Comparison of ENCODE assay signal across 1 cellular context in genomic region chr1:161020573-161021167, GRCh38.
TF ChIP-seq lines count a peak whose summit lies in the region.

Gene F11R, minus strand, starts transcription at chr1:161021152. Its CDS starts 79 bp downstream, at chr1:161021073.

TF ChIP-seq in K562, 482 proteins besides CTCF, POLR2A, EP300 and RAD21 (continued from another document and continues in another):
- TF ChIP-seq TAF1 (IDR thresholded peaks at IDR 0.05; ENCODE audit: control insufficient read depth, extremely low read depth, insufficient read depth, low read length, severe bottlenecking): peak; percentile 81
- TF ChIP-seq IRF2 (CRISPR knock-in tag; IDR thresholded peaks at IDR 0.05): no peak
- TF ChIP-seq, protein P1, sequence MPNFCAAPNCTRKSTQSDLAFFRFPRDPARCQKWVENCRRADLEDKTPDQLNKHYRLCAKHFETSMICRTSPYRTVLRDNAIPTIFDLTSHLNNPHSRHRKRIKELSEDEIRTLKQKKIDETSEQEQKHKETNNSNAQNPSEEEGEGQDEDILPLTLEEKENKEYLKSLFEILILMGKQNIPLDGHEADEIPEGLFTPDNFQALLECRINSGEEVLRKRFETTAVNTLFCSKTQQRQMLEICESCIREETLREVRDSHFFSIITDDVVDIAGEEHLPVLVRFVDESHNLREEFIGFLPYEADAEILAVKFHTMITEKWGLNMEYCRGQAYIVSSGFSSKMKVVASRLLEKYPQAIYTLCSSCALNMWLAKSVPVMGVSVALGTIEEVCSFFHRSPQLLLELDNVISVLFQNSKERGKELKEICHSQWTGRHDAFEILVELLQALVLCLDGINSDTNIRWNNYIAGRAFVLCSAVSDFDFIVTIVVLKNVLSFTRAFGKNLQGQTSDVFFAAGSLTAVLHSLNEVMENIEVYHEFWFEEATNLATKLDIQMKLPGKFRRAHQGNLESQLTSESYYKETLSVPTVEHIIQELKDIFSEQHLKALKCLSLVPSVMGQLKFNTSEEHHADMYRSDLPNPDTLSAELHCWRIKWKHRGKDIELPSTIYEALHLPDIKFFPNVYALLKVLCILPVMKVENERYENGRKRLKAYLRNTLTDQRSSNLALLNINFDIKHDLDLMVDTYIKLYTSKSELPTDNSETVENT (CRISPR knock-in tag; IDR thresholded peaks at IDR 0.05): peak; percentile 87
- TF ChIP-seq ZNF133 (CRISPR knock-in tag; IDR thresholded peaks at IDR 0.05): no peak
- TF ChIP-seq JUND (IDR thresholded peaks at IDR 0.05; ENCODE audit: borderline replicate concordance, low read depth, low read length): peak; percentile 76
- no peak; the same call in 2 of the 3 replicates for TF ChIP-seq JUND (tag; IDR thresholded peaks at IDR 0.05; ENCODE audit: borderline replicate concordance, low read depth, low read length)
- TF ChIP-seq HNRNPL (IDR thresholded peaks at IDR 0.05; ENCODE audit: low read depth, low read length): no peak
- TF ChIP-seq ZZZ3 (IDR thresholded peaks at IDR 0.05): no peak
- no peak for TF ChIP-seq RFX1 (IDR thresholded peaks at IDR 0.05)
- no peak for TF ChIP-seq ZNF274 (IDR thresholded peaks at IDR 0.05; ENCODE audit: borderline replicate concordance, low read depth, low read length)
- no peak for TF ChIP-seq NFE2L1 (tag; IDR thresholded peaks at IDR 0.05; ENCODE audit: borderline replicate concordance, low read depth)
- peak; percentile 84 for TF ChIP-seq DPF2 (IDR thresholded peaks at IDR 0.05)
- TF ChIP-seq RBM39 (optimal IDR thresholded peaks at IDR 0.05; ENCODE audit: low read depth, low read length): no peak
- TF ChIP-seq BRD9 (IDR thresholded peaks at IDR 0.05; ENCODE audit: low read depth, partially characterized antibody): peak; percentile 43
- TF ChIP-seq ZBTB8A (IDR thresholded peaks at IDR 0.05; ENCODE audit: partially characterized antibody): no peak
- peak; percentile 58; the same call in 1 of the 2 replicates for TF ChIP-seq HMBOX1 (IDR thresholded peaks at IDR 0.05)
- no peak for TF ChIP-seq BDP1 (IDR thresholded peaks at IDR 0.05; ENCODE audit: insufficient read depth, insufficient read length)
- no peak for TF ChIP-seq SMAD2 (IDR thresholded peaks at IDR 0.05; ENCODE audit: low read depth, low read length)
- peak; percentile 93 for TF ChIP-seq RNF2 (IDR thresholded peaks at IDR 0.05)
- TF ChIP-seq ZSCAN32 (CRISPR knock-in tag; IDR thresholded peaks at IDR 0.05): peak; percentile 89
- TF ChIP-seq SMARCE1 (IDR thresholded peaks at IDR 0.05): peak; percentile 62
- TF ChIP-seq PHF8 (IDR thresholded peaks at IDR 0.05; ENCODE audit: borderline replicate concordance, low read length): peak; percentile 83; the same call in 1 of the 2 replicates
- TF ChIP-seq ARNT (IDR thresholded peaks at IDR 0.05): peak in 1 of 2 experiments; percentile 55; a peak in 2 of 4 replicates
- TF ChIP-seq, protein P2, sequence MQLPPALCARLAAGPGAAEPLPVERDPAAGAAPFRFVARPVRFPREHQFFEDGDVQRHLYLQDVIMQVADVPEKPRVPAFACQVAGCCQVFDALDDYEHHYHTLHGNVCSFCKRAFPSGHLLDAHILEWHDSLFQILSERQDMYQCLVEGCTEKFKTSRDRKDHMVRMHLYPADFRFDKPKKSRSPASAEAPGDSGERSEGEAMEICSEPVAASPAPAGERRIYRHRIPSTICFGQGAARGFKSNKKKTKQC (CRISPR knock-in tag; IDR thresholded peaks at IDR 0.05): 0 out of 2 replicates have a peak, but pooled peaks have one; percentile 77
- peak; percentile 68 for TF ChIP-seq SP1 (CRISPR knock-in tag; IDR thresholded peaks at IDR 0.05)
- TF ChIP-seq EGR1 (conservative IDR thresholded peaks at IDR 0.05): 0 out of 2 replicates have a peak, but pooled peaks have one; percentile 30
- TF ChIP-seq GATA2 (CRISPR knock-in tag; IDR thresholded peaks at IDR 0.05): peak; percentile 74
- TF ChIP-seq ARHGAP35 (IDR thresholded peaks at IDR 0.05; ENCODE audit: partially characterized antibody): no peak
- peak; percentile 54; the same call in 1 of the 2 replicates for TF ChIP-seq KLF1 (tag; IDR thresholded peaks at IDR 0.05)
- TF ChIP-seq TRIM24 (IDR thresholded peaks at IDR 0.05): peak; percentile 71 to 85
- TF ChIP-seq KAT7 (CRISPR knock-in tag; IDR thresholded peaks at IDR 0.05; ENCODE audit: borderline replicate concordance): 0 out of 2 replicates have a peak, but pooled peaks have one; percentile 20
- TF ChIP-seq ZNF778 (CRISPR knock-in tag; IDR thresholded peaks at IDR 0.05): no peak
- TF ChIP-seq, protein P3, sequence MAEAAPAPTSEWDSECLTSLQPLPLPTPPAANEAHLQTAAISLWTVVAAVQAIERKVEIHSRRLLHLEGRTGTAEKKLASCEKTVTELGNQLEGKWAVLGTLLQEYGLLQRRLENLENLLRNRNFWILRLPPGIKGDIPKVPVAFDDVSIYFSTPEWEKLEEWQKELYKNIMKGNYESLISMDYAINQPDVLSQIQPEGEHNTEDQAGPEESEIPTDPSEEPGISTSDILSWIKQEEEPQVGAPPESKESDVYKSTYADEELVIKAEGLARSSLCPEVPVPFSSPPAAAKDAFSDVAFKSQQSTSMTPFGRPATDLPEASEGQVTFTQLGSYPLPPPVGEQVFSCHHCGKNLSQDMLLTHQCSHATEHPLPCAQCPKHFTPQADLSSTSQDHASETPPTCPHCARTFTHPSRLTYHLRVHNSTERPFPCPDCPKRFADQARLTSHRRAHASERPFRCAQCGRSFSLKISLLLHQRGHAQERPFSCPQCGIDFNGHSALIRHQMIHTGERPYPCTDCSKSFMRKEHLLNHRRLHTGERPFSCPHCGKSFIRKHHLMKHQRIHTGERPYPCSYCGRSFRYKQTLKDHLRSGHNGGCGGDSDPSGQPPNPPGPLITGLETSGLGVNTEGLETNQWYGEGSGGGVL (CRISPR knock-in tag; IDR thresholded peaks at IDR 0.05): no peak
- no peak for TF ChIP-seq ZNF695 (CRISPR knock-in tag; IDR thresholded peaks at IDR 0.05)
- no peak for TF ChIP-seq CHCHD3 (CRISPR knock-in tag; IDR thresholded peaks at IDR 0.05)
- TF ChIP-seq CAMTA2 (CRISPR knock-in tag; conservative IDR thresholded peaks at IDR 0.05): no peak
- no peak for TF ChIP-seq MIER1 (IDR thresholded peaks at IDR 0.05; ENCODE audit: low read depth)
- peak in 1 of 2 experiments; percentile 26; a peak in 1 of 4 replicates for TF ChIP-seq ZNF639 (CRISPR knock-in tag; conservative IDR thresholded peaks at IDR 0.05 in 1 of 2, IDR thresholded peaks at IDR 0.05 in 1 of 2)
- TF ChIP-seq CBFA2T3 (IDR thresholded peaks at IDR 0.05): peak; percentile 92
- TF ChIP-seq GATAD2B (IDR thresholded peaks at IDR 0.05; ENCODE audit: borderline replicate concordance): peak; percentile 78; the same call in 1 of the 2 replicates
- TF ChIP-seq HOMEZ (CRISPR knock-in tag; IDR thresholded peaks at IDR 0.05): no peak
- TF ChIP-seq ELK1 (CRISPR knock-in tag; IDR thresholded peaks at IDR 0.05): no peak
- no peak for TF ChIP-seq ZNF347 (CRISPR knock-in tag; IDR thresholded peaks at IDR 0.05; ENCODE audit: low read depth)
- no peak for TF ChIP-seq ZFP30 (CRISPR knock-in tag; IDR thresholded peaks at IDR 0.05; ENCODE audit: borderline replicate concordance)
- TF ChIP-seq POLR2G (IDR thresholded peaks at IDR 0.05; ENCODE audit: low read depth, low read length): peak; percentile 80
- no peak for TF ChIP-seq POU5F1 (IDR thresholded peaks at IDR 0.05; ENCODE audit: borderline replicate concordance, low read depth, low read length, partially characterized antibody)
- TF ChIP-seq ZBTB2 (IDR thresholded peaks at IDR 0.05): peak; percentile 78
- TF ChIP-seq PTBP1 (IDR thresholded peaks at IDR 0.05; ENCODE audit: low read depth, low read length): no peak
- TF ChIP-seq, protein P4, sequence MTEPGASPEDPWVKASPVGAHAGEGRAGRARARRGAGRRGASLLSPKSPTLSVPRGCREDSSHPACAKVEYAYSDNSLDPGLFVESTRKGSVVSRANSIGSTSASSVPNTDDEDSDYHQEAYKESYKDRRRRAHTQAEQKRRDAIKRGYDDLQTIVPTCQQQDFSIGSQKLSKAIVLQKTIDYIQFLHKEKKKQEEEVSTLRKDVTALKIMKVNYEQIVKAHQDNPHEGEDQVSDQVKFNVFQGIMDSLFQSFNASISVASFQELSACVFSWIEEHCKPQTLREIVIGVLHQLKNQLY (CRISPR knock-in tag; conservative IDR thresholded peaks at IDR 0.05): no peak
- TF ChIP-seq, protein P5, sequence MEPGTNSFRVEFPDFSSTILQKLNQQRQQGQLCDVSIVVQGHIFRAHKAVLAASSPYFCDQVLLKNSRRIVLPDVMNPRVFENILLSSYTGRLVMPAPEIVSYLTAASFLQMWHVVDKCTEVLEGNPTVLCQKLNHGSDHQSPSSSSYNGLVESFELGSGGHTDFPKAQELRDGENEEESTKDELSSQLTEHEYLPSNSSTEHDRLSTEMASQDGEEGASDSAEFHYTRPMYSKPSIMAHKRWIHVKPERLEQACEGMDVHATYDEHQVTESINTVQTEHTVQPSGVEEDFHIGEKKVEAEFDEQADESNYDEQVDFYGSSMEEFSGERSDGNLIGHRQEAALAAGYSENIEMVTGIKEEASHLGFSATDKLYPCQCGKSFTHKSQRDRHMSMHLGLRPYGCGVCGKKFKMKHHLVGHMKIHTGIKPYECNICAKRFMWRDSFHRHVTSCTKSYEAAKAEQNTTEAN (CRISPR knock-in tag; IDR thresholded peaks at IDR 0.05): peak; percentile 82
- peak; percentile 73 for TF ChIP-seq BCOR (IDR thresholded peaks at IDR 0.05)
- no peak for TF ChIP-seq PTRF (tag; IDR thresholded peaks at IDR 0.05)
- TF ChIP-seq, protein P6, sequence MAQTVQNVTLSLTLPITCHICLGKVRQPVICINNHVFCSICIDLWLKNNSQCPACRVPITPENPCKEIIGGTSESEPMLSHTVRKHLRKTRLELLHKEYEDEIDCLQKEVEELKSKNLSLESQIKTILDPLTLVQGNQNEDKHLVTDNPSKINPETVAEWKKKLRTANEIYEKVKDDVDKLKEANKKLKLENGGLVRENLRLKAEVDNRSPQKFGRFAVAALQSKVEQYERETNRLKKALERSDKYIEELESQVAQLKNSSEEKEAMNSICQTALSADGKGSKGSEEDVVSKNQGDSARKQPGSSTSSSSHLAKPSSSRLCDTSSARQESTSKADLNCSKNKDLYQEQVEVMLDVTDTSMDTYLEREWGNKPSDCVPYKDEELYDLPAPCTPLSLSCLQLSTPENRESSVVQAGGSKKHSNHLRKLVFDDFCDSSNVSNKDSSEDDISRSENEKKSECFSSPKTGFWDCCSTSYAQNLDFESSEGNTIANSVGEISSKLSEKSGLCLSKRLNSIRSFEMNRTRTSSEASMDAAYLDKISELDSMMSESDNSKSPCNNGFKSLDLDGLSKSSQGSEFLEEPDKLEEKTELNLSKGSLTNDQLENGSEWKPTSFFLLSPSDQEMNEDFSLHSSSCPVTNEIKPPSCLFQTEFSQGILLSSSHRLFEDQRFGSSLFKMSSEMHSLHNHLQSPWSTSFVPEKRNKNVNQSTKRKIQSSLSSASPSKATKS (CRISPR knock-in tag; IDR thresholded peaks at IDR 0.05): no peak
- no peak for TF ChIP-seq FOXA1 (IDR thresholded peaks at IDR 0.05; ENCODE audit: borderline replicate concordance)
- TF ChIP-seq TBL1XR1 (IDR thresholded peaks at IDR 0.05; ENCODE audit: low read length in 2 of 2): peak; percentile 84 to 87
- TF ChIP-seq PCBP1 (IDR thresholded peaks at IDR 0.05; ENCODE audit: low read depth, low read length, poor library complexity, severe bottlenecking): peak; percentile 77
- no peak for TF ChIP-seq MEF2D (tag; conservative IDR thresholded peaks at IDR 0.05; ENCODE audit: low read depth)
